18 cellular contexts compared by ENCODE assay signal in the genomic region with DNA sequence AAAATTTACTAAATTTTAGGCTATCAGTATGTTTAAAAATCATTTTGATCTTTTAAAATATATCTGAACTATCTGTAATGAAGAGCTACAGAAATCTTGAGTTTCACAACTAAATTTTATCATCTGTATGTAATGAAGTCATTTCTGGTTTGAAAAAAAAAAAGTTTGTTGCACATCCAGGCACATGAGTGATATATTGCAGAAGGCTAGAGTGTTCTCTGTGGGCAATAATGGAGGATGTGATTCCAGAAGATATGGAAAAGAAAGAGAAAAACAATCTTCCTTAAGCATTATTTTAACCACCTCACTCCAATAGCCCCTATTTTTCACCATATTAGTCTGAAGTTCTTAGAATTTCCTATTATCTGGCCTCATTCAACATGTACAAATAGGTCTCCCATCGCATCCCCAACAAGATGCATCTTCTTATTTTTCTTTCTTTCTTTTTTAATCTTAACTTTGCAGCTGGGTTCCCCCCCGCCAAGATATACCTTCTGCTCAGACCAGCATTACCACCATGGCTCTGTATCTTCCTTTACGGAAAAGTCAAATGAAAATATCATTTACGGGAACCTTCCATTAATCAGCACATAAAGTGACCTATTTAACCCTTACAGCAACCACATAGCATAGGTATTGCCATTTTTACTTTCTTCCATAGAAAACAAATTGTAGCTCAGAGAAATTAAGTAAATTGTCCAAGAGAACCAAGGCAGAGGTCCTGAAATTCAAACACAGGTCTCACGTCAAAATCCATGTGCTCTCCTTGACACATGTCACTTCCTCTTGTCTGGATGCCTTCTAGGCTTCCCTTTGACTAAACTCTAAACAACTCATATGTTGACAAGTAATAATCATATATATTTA.
DNase-seq lines count a peak whose midpoint lies in the region; ATAC-seq and TF ChIP-seq lines count a peak whose summit lies in the region.
"Had no signal": no experiment of that assay in that cellular context is flagged by ENCODE, and none has a peak within 500 bp of the region (broad histone marks: within the 10 kb centered on the region; RNA-seq: fewer than 3 reads in every experiment).

No MANE protein-coding gene starts in this region.

- TF ChIP-seq CTCF in SK-N-SH (IDR thresholded peaks at IDR 0.05) = no peak
- no peak for TF ChIP-seq CTCF in foreskin keratinocyte (conservative IDR thresholded peaks at IDR 0.05)

- 87% methylated on average over 5 of the region's 5 CpGs for WGBS in SK-N-SH (ENCODE audit: low lambda C conversion rate)
- 88% methylated on average over 5 of the region's 5 CpGs for WGBS in urinary bladder

- TF ChIP-seq RAD21 in SK-N-SH (IDR thresholded peaks at IDR 0.05; ENCODE audit: low read length) = no peak

- no peaks in the 10 kb centered on the region for H3K4me1 Mint-ChIP-seq in activated naive CD4-positive, alpha-beta T cell treated with anti-CD3 and anti-CD28 coated beads, Interleukin-2, amount 10 ng/mL, durations not matched to agents 7 days and 5 days
- H3K4me1 Mint-ChIP-seq in activated CD4-positive, alpha-beta memory T cell treated with anti-CD3 and anti-CD28 coated beads for 36 hours (ENCODE audit: low read depth) = no peaks in the 10 kb centered on the region

- intact Hi-C loops in activated CD4-positive, alpha-beta memory T cell treated with anti-CD3 and anti-CD28 coated beads for 36 hours (cut with micrococcal nuclease) = no loop called here

- H3K27me3 Mint-ChIP-seq in activated naive CD4-positive, alpha-beta T cell treated with anti-CD3 and anti-CD28 coated beads, Interleukin-2, amount 10 ng/mL, durations not matched to agents 7 days and 5 days = peaks cover 14% of the 10 kb centered on the region
- H3K27me3 Mint-ChIP-seq in activated CD4-positive, alpha-beta memory T cell treated with anti-CD3 and anti-CD28 coated beads for 36 hours = peaks cover 12% of the 10 kb centered on the region

- H3F3A ChIP-seq in SK-N-SH (replicated peaks; ENCODE audit: insufficient read depth) = peaks cover 28% of the 10 kb centered on the region

- H3K36me3 ChIP-seq in SK-N-SH (replicated peaks in 1 of 2; ENCODE audit: control insufficient read depth in 1 of 2, insufficient read depth in 2 of 2, low read length in 1 of 2) = peaks cover 0 to 11% of the 10 kb centered on the region in 2 experiments
- no peaks in the 10 kb centered on the region for H3K36me3 ChIP-seq in urinary bladder (ENCODE audit: insufficient read depth)

- H3K4me1 ChIP-seq in SK-N-SH (ENCODE audit: control insufficient read depth in 1 of 2, insufficient read depth in 2 of 2, low read depth in 1 of 2, low read length in 1 of 2) (peaks cover 13 to 40% of the 10 kb centered on the region in 2 experiments), foreskin keratinocyte (peaks cover 55% of the 10 kb centered on the region), urinary bladder (ENCODE audit: insufficient read depth) (no peaks in the 10 kb centered on the region)

- DNase-seq in SK-N-SH (no peak), caudate nucleus (lab: John Stamatoyannopoulos, UW) (no peak), foreskin keratinocyte (no peak), NCI-H1930 (lab: John Stamatoyannopoulos, UW) (no peak)
- no peak for DNase-seq in activated naive CD4-positive, alpha-beta T cell treated with anti-CD3 and anti-CD28 coated beads, Interleukin-2, amount 10 ng/mL, durations not matched to agents 7 days and 5 days
- DNase-seq in activated CD4-positive, alpha-beta memory T cell treated with anti-CD3 and anti-CD28 coated beads for 36 hours = no peak
- DNase-seq: 8988T, DMS153, EL, Kasumi-1, NCI-H1105 treated with DMSO at 0.1 percent for 48 hours, NCI-H2029, NCI-H510A, RPMI8226 had no signal

- H3K27me3 ChIP-seq in SK-N-SH (ENCODE audit: insufficient read depth) = no peaks in the 10 kb centered on the region
- H3K27me3 ChIP-seq in foreskin keratinocyte = no peaks in the 10 kb centered on the region
- H3K27me3 ChIP-seq: BLaER1 treated with 17β-estradiol and CSF1 and Interleukin-3, amounts not matched to agents 10 nM and 100 nM had no signal

- H3K4me2 ChIP-seq in SK-N-SH = 0 out of 2 replicates have a peak overlapping the region, but pooled peaks have one; percentile 0

- no peak overlapping the region for H3K27ac Mint-ChIP-seq in activated naive CD4-positive, alpha-beta T cell treated with anti-CD3 and anti-CD28 coated beads, Interleukin-2, amount 10 ng/mL, durations not matched to agents 7 days and 5 days
- no peak overlapping the region for H3K27ac Mint-ChIP-seq in activated CD4-positive, alpha-beta memory T cell treated with anti-CD3 and anti-CD28 coated beads for 36 hours

- H3K4me3 Mint-ChIP-seq in activated naive CD4-positive, alpha-beta T cell treated with anti-CD3 and anti-CD28 coated beads, Interleukin-2, amount 10 ng/mL, durations not matched to agents 7 days and 5 days = no peak overlapping the region
- H3K4me3 Mint-ChIP-seq in activated CD4-positive, alpha-beta memory T cell treated with anti-CD3 and anti-CD28 coated beads for 36 hours = no peak overlapping the region

- no peak for TF ChIP-seq EP300 in SK-N-SH (IDR thresholded peaks at IDR 0.05; ENCODE audit: borderline replicate concordance in 1 of 2, low read depth in 1 of 2, low read length in 1 of 2)

- no peaks in the 10 kb centered on the region for H3K9me3 ChIP-seq in SK-N-SH
- H3K9me3 ChIP-seq: BLaER1 treated with 17β-estradiol and CSF1 and Interleukin-3, amounts not matched to agents 10 nM and 100 nM; HAP-1 had no signal

- no peaks in the 10 kb centered on the region for H4K20me1 ChIP-seq in SK-N-SH (ENCODE audit: insufficient read depth)
- H4K20me1 ChIP-seq: BLaER1 treated with 17β-estradiol and CSF1 and Interleukin-3, amounts not matched to agents 10 nM and 100 nM had no signal

- no peaks in the 10 kb centered on the region for H3K36me3 Mint-ChIP-seq in activated naive CD4-positive, alpha-beta T cell treated with anti-CD3 and anti-CD28 coated beads, Interleukin-2, amount 10 ng/mL, durations not matched to agents 7 days and 5 days
- no peaks in the 10 kb centered on the region for H3K36me3 Mint-ChIP-seq in activated CD4-positive, alpha-beta memory T cell treated with anti-CD3 and anti-CD28 coated beads for 36 hours

- no peak overlapping the region for H2AFZ ChIP-seq in SK-N-SH (ENCODE audit: low read depth)

- no peaks in the 10 kb centered on the region for H3K9me2 ChIP-seq in SK-N-SH

- peak overlapping the region in 1 of 2 experiments; percentile 96; a peak in 3 of 4 replicates for H3K27ac ChIP-seq in SK-N-SH (ENCODE audit: low read depth in 2 of 2, low read length in 1 of 2)
- peak overlapping the region; percentile 74 for H3K27ac ChIP-seq in caudate nucleus (ENCODE audit: low read depth, low read length)
- H3K27ac ChIP-seq in foreskin keratinocyte = peak overlapping the region; percentile 94
- peak overlapping the region; percentile 38 for H3K27ac ChIP-seq in urinary bladder (ENCODE audit: low read depth)
- H3K27ac ChIP-seq: BLaER1 treated with 17β-estradiol and CSF1 and Interleukin-3, amounts not matched to agents 10 nM and 100 nM had no signal

- H3K9me3 Mint-ChIP-seq in activated naive CD4-positive, alpha-beta T cell treated with anti-CD3 and anti-CD28 coated beads, Interleukin-2, amount 10 ng/mL, durations not matched to agents 7 days and 5 days = no peaks in the 10 kb centered on the region
- H3K9me3 Mint-ChIP-seq in activated CD4-positive, alpha-beta memory T cell treated with anti-CD3 and anti-CD28 coated beads for 36 hours = no peaks in the 10 kb centered on the region

- 0 out of 2 replicates have a peak, but pooled peaks cover 2% of the 10 kb centered on the region for H3K79me2 ChIP-seq in SK-N-SH (ENCODE audit: insufficient read depth)

- CTCF ChIA-PET in SK-N-SH (lab: Yijun Ruan, JAX) = interaction anchor here (1.3 kb wide), 1 partner anchor 22 kb away, joined by 3 read pairs; no protein-coding TSS in a partner anchor
- CTCF ChIA-PET in activated naive CD4-positive, alpha-beta T cell treated with anti-CD3 and anti-CD28 coated beads, Interleukin-2, amount 10 ng/mL, durations not matched to agents 7 days and 5 days (lab: Charles Lee) = no interaction called here
- CTCF ChIA-PET in activated CD4-positive, alpha-beta memory T cell treated with anti-CD3 and anti-CD28 coated beads for 36 hours (lab: Charles Lee) = no interaction called here

- POLR2A ChIA-PET in SK-N-SH (lab: Yijun Ruan, JAX) = no interaction called here
- POLR2A ChIA-PET in activated CD4-positive, alpha-beta memory T cell treated with anti-CD3 and anti-CD28 coated beads for 36 hours (lab: Charles Lee) = no interaction called here

- no peak overlapping the region for H3K4me3 ChIP-seq in SK-N-SH (ENCODE audit: low read depth in 2 of 2, low read length in 1 of 2)
- H3K4me3 ChIP-seq in urinary bladder (ENCODE audit: low read depth, low read length) = no peak overlapping the region
- H3K4me3 ChIP-seq: BLaER1 treated with 17β-estradiol and CSF1 and Interleukin-3, amounts not matched to agents 10 nM and 100 nM; HAP-1 had no signal

- no peak overlapping the region for H3K9ac ChIP-seq in SK-N-SH
- H3K9ac ChIP-seq: BLaER1 treated with 17β-estradiol and CSF1 and Interleukin-3, amounts not matched to agents 10 nM and 100 nM had no signal

- ATAC-seq in SK-N-SH treated with all-trans-retinoic acid at 6 μM for 48 hours = no peak
- ATAC-seq in foreskin keratinocyte = no peak

TF ChIP-seq in SK-N-SH, 30 proteins besides CTCF, POLR2A, EP300 and RAD21 (continues in another document):
- TF ChIP-seq TEAD4 (IDR thresholded peaks at IDR 0.05; ENCODE audit: borderline replicate concordance, insufficient read depth) (no peak), NFIC (IDR thresholded peaks at IDR 0.05; ENCODE audit: borderline replicate concordance) (no peak)

TF ChIP-seq in SK-N-SH treated with all-trans-retinoic acid at 6 μM for 48 hours, 23 proteins besides CTCF, POLR2A, EP300 and RAD21 (continues in another document):
- TF ChIP-seq, protein P1, sequence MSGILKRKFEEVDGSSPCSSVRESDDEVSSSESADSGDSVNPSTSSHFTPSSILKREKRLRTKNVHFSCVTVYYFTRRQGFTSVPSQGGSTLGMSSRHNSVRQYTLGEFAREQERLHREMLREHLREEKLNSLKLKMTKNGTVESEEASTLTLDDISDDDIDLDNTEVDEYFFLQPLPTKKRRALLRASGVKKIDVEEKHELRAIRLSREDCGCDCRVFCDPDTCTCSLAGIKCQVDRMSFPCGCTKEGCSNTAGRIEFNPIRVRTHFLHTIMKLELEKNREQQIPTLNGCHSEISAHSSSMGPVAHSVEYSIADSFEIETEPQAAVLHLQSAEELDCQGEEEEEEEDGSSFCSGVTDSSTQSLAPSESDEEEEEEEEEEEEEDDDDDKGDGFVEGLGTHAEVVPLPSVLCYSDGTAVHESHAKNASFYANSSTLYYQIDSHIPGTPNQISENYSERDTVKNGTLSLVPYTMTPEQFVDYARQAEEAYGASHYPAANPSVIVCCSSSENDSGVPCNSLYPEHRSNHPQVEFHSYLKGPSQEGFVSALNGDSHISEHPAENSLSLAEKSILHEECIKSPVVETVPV (CRISPR knock-in tag; IDR thresholded peaks at IDR 0.05) = no peak
- TF ChIP-seq TOX (CRISPR knock-in tag; IDR thresholded peaks at IDR 0.05; ENCODE audit: borderline replicate concordance) = no peak
